8 cellular contexts compared by ENCODE assay signal in genomic region chr14:30375280-30375892, GRCh38.
DNase-seq lines count a peak whose midpoint lies in the region; TF ChIP-seq lines count a peak whose summit lies in the region.

No MANE protein-coding gene starts in this region.

- H3K4me1 ChIP-seq in ascending aorta: no peaks in the 10 kb centered on the region
- H3K4me1 ChIP-seq in iPS DF 6.9 (ENCODE audit: control insufficient read depth, insufficient read depth, low read length): no peaks in the 10 kb centered on the region

- no CpG with 5 or more reads among the region's 5 CpGs for WGBS in iPS DF 6.9 (ENCODE audit: insufficient coverage, insufficient read length)

- DNase-seq in NCI-H2196 (lab: John Stamatoyannopoulos, UW; ENCODE audit: unreplicated experiment) (peak; percentile 12), NCI-H2196 treated with DMSO at 0.1 percent for 48 hours (lab: John Stamatoyannopoulos, UW; ENCODE audit: unreplicated experiment) (no peak), HFF-Myc (ENCODE audit: extremely low read depth, low read depth) (peak; percentile 37), MG63 (peak; percentile 16), SW480 (ENCODE audit: low spot score) (peak; percentile 34), ascending aorta (ENCODE audit: low spot score in 2 of 2) (peak; percentile 12 to 71), iPS DF 6.9 (ENCODE audit: low read depth, low spot score) (peak; percentile 41)
- DNase-seq in stimulated activated CD4-positive, alpha-beta T cell treated with anti-CD3 and anti-CD28 coated beads, Interleukin-2, amount 100 ng/mL, for 24 hours: peak; percentile 73 to 76

- TF ChIP-seq CTCF in HFF-Myc (IDR thresholded peaks at IDR 0.05; ENCODE audit: low read depth, low read length, missing control alignments): peak; percentile 87
- TF ChIP-seq CTCF in ascending aorta (IDR thresholded peaks at IDR 0.05): peak; percentile 12 to 52 (median 48)

- H3K4me3 ChIP-seq in HFF-Myc (replicated peaks; ENCODE audit: low read depth, low read length) (no peak overlapping the region), MG63 (no peak overlapping the region), ascending aorta (no peak overlapping the region), iPS DF 6.9 (ENCODE audit: low read length) (no peak overlapping the region)

- intact Hi-C loops in ascending aorta (cut with DNase I): no loop called here

- no peak overlapping the region for H3K27ac ChIP-seq in ascending aorta
- no peak overlapping the region for H3K27ac ChIP-seq in iPS DF 6.9 (ENCODE audit: low read length)

- H3K9me3 ChIP-seq in MG63: no peaks in the 10 kb centered on the region
- no peaks in the 10 kb centered on the region for H3K9me3 ChIP-seq in ascending aorta
- no peaks in the 10 kb centered on the region for H3K9me3 ChIP-seq in iPS DF 6.9 (ENCODE audit: control insufficient read depth, insufficient read depth, low read length)

- no peaks in the 10 kb centered on the region for H3K27me3 ChIP-seq in MG63
- no peaks in the 10 kb centered on the region for H3K27me3 ChIP-seq in ascending aorta
- no peaks in the 10 kb centered on the region for H3K27me3 ChIP-seq in iPS DF 6.9 (ENCODE audit: control insufficient read depth, insufficient read depth, low read length)

- H3K36me3 ChIP-seq in MG63 (no peaks in the 10 kb centered on the region), ascending aorta (no peaks in the 10 kb centered on the region), iPS DF 6.9 (ENCODE audit: control insufficient read depth, insufficient read depth, low read length) (no peaks in the 10 kb centered on the region)
